Comparison of ENCODE assay signal across 14 cellular contexts in genomic region chr1:179029293-179029692, GRCh38. TPM values are rescaled to one million over a fixed set of nuclear protein-coding genes. Genes with fewer than 3 reads are reported as not detected.
DNase-seq lines count a peak whose midpoint lies in the region; ATAC-seq, FAIRE-seq and TF ChIP-seq lines count a peak whose summit lies in the region.
"Had no signal": no experiment of that assay in that cellular context is flagged by ENCODE, and none has a peak within 500 bp of the region (broad histone marks: within the 10 kb centered on the region; RNA-seq: fewer than 3 reads in every experiment).

No MANE protein-coding gene starts in this region.

- peak overlapping the region; percentile 76 for H3K27ac Mint-ChIP-seq in CD4-positive, alpha-beta T cell
- peak overlapping the region; percentile 46 for H3K27ac Mint-ChIP-seq in memory B cell
- no peak overlapping the region for H3K27ac Mint-ChIP-seq in activated naive CD4-positive, alpha-beta T cell treated with anti-CD3 and anti-CD28 coated beads, Interleukin-2, amount 10 ng/mL, durations not matched to agents 7 days and 5 days
- H3K27ac Mint-ChIP-seq: activated T-helper 1 cell treated with anti-CD3 and anti-CD28 coated beads, Interleukin-12 subunit alpha, Interleukin-12 subunit beta, Interleukin-2, Interleukin-4 antibody, amounts not matched to agents 30 ng/mL and 10 ng/mL and 1 ng/mL, durations not matched to agents 14 hours and 24 hours and 36 hours had no signal

- FAIRE-seq in D721Med (lab: Jason Lieb, UNC), result peak; percentile 64

- POLR2A ChIA-PET in CD4-positive, alpha-beta T cell (lab: Charles Lee), result interaction anchor here (0.7 to 1.5 kb wide), 3 partner anchors 8 to 336 kb away, joined by 3 to 4 read pairs (median 3); partner anchors contain the start of gene AXDND1

- DNase-seq in CD4-positive, alpha-beta T cell, result no peak
- DNase-seq in D721Med (ENCODE audit: insufficient read length, low spot score), result no peak
- DNase-seq in RPMI8226, result peak; percentile 51
- no peak for DNase-seq in memory B cell (ENCODE audit: low spot score in 2 of 2)
- DNase-seq in SIG-M5 treated with dmso at 0.1 percent for 504 hours (lab: John Stamatoyannopoulos, UW; ENCODE audit: unreplicated experiment), result no peak
- no peak for DNase-seq in NCI-H226
- no peak for DNase-seq in NCI-H69 (lab: John Stamatoyannopoulos, UW)
- no peak for DNase-seq in activated naive CD4-positive, alpha-beta T cell treated with anti-CD3 and anti-CD28 coated beads, Interleukin-2, amount 10 ng/mL, durations not matched to agents 7 days and 5 days
- DNase-seq: effector CD8-positive, alpha-beta T cell; H9; NCI-H2081 treated with DMSO at 0.1 percent for 48 hours; NK-92 treated with Interleukin-12 subunit alpha and Interleukin-12 subunit beta, amount 100 ng/mL, for 24 hours had no signal

- no peak for ATAC-seq in CD4-positive, alpha-beta T cell (ENCODE audit: poor library complexity)
- ATAC-seq in memory B cell (ENCODE audit: low read depth), result no peak
- ATAC-seq: SK-N-SH treated with all-trans-retinoic acid at 6 μM for 48 hours had no signal

- CTCF ChIA-PET in CD4-positive, alpha-beta T cell (lab: Charles Lee), result interaction anchor here (0.9 kb wide), 1 partner anchor 224 kb away, joined by 3 read pairs; no protein-coding TSS in a partner anchor
- CTCF ChIA-PET in activated naive CD4-positive, alpha-beta T cell treated with anti-CD3 and anti-CD28 coated beads, Interleukin-2, amount 10 ng/mL, durations not matched to agents 7 days and 5 days (lab: Charles Lee), result interaction anchor here (0.8 kb wide), 1 partner anchor 9 kb away, joined by 5 read pairs; no protein-coding TSS in a partner anchor

- TF ChIP-seq CTCF in CD4-positive, alpha-beta T cell (IDR thresholded peaks at IDR 0.05), result no peak
- TF ChIP-seq CTCF in D721Med (IDR thresholded peaks at IDR 0.05; ENCODE audit: insufficient read depth, missing control alignments), result no peak

- no peaks in the 10 kb centered on the region for H3K9me3 Mint-ChIP-seq in CD4-positive, alpha-beta T cell
- H3K9me3 Mint-ChIP-seq in memory B cell, result no peaks in the 10 kb centered on the region
- no peaks in the 10 kb centered on the region for H3K9me3 Mint-ChIP-seq in activated naive CD4-positive, alpha-beta T cell treated with anti-CD3 and anti-CD28 coated beads, Interleukin-2, amount 10 ng/mL, durations not matched to agents 7 days and 5 days
- H3K9me3 Mint-ChIP-seq: activated T-helper 1 cell treated with anti-CD3 and anti-CD28 coated beads, Interleukin-12 subunit alpha, Interleukin-12 subunit beta, Interleukin-2, Interleukin-4 antibody, amounts not matched to agents 30 ng/mL and 10 ng/mL and 1 ng/mL, durations not matched to agents 14 hours and 24 hours and 36 hours; H9 had no signal

- intact Hi-C loops in CD4-positive, alpha-beta T cell (cut with DNase I, micrococcal nuclease), result loop anchor here (5.0 to 10.0 kb wide), 6 partner anchors 53 to 1603 kb away; partner anchors contain the start of genes AXDND1 (in 1 of the 2), QSOX1 (in 1 of the 2), TOR3A (in 1 of the 2) and XPR1 (in 1 of the 2)

- no peak overlapping the region for H3K27ac ChIP-seq in CD4-positive, alpha-beta T cell (ENCODE audit: low read depth, low read length)

- peak overlapping the region; percentile 55 for H3K4me3 Mint-ChIP-seq in CD4-positive, alpha-beta T cell
- H3K4me3 Mint-ChIP-seq in memory B cell, result peak overlapping the region; percentile 15
- no peak overlapping the region for H3K4me3 Mint-ChIP-seq in activated naive CD4-positive, alpha-beta T cell treated with anti-CD3 and anti-CD28 coated beads, Interleukin-2, amount 10 ng/mL, durations not matched to agents 7 days and 5 days
- H3K4me3 Mint-ChIP-seq: activated T-helper 1 cell treated with anti-CD3 and anti-CD28 coated beads, Interleukin-12 subunit alpha, Interleukin-12 subunit beta, Interleukin-2, Interleukin-4 antibody, amounts not matched to agents 30 ng/mL and 10 ng/mL and 1 ng/mL, durations not matched to agents 14 hours and 24 hours and 36 hours had no signal

- no peaks in the 10 kb centered on the region for H3K27me3 Mint-ChIP-seq in CD4-positive, alpha-beta T cell
- no peaks in the 10 kb centered on the region for H3K27me3 Mint-ChIP-seq in memory B cell
- H3K27me3 Mint-ChIP-seq in activated naive CD4-positive, alpha-beta T cell treated with anti-CD3 and anti-CD28 coated beads, Interleukin-2, amount 10 ng/mL, durations not matched to agents 7 days and 5 days, result no peaks in the 10 kb centered on the region

- no peaks in the 10 kb centered on the region for H3K36me3 Mint-ChIP-seq in CD4-positive, alpha-beta T cell (ENCODE audit: low read depth)
- H3K36me3 Mint-ChIP-seq in memory B cell, result no peaks in the 10 kb centered on the region
- peaks cover 2% of the 10 kb centered on the region for H3K36me3 Mint-ChIP-seq in activated naive CD4-positive, alpha-beta T cell treated with anti-CD3 and anti-CD28 coated beads, Interleukin-2, amount 10 ng/mL, durations not matched to agents 7 days and 5 days

- no peaks in the 10 kb centered on the region for H3K9me3 ChIP-seq in CD4-positive, alpha-beta T cell (ENCODE audit: control insufficient read depth, low read length)

- no peaks in the 10 kb centered on the region for H3K27me3 ChIP-seq in CD4-positive, alpha-beta T cell (ENCODE audit: control insufficient read depth, insufficient read depth, low read length)

- H3K4me1 Mint-ChIP-seq in CD4-positive, alpha-beta T cell (ENCODE audit: low read depth), result peaks cover 83% of the 10 kb centered on the region
- peaks cover 61% of the 10 kb centered on the region for H3K4me1 Mint-ChIP-seq in memory B cell
- peaks cover 79% of the 10 kb centered on the region for H3K4me1 Mint-ChIP-seq in activated naive CD4-positive, alpha-beta T cell treated with anti-CD3 and anti-CD28 coated beads, Interleukin-2, amount 10 ng/mL, durations not matched to agents 7 days and 5 days

RNA-seq across cellular contexts. Expression of gene FAM20B, which starts 3.6 kb away (rescaled TPM):
- total RNA-seq in CD4-positive, alpha-beta T cell, result 10 to 100 TPM; 12.1 to 12.9 TPM

RNA-seq across cellular contexts. Expression of gene TOR3A, which starts 52.6 kb away (rescaled TPM):
- total RNA-seq in CD4-positive, alpha-beta T cell, result 10 to 100 TPM; 17.2 TPM
